ENCODE assay signal across 16 cellular contexts in the genomic region with DNA sequence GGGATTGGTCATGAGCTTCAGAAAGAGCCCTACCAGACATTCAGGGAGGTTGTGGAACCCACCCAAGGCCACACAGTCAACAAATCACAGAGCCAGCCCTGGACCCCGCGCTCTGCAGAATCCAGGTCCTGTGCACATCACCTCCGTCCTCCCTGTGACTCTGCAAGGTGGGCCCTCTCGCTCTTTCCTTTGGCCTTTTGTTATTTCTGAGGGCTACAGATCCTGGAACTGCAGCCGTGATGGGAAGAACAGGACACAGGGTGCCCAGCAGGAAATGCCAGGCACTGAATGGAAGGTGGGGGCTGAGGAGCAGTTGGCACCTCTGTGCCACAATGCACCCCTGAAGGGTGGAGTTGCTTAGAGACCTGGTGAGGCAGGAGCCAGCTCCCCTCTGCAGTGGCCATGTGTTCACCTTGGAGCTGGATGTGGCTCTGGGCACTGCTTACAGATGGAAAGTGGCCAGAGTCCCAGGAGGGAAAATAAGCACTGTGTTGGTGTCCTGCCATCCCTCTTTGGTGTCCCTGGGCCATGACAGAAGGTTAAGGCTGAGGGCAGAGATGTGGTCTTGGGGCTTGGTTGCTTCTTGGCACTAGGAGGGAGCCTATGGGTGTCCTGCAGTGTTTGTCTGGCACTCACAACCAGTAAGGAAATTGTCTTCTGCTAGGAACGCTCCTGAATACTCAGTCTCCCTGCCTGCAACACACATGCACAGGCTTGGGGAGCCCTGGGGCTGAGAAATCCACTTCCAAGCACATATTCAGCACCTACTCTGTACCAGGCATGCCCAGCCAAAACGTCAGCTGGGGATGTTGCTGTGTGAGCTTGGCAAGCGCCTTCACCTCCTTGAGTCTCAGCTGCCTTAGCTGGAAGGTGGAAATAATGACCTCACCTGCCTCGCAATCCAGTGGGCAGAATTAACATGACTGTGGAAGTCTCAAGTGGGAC.
DNase-seq lines count a peak whose midpoint lies in the region; ATAC-seq and TF ChIP-seq lines count a peak whose summit lies in the region.
"Had no signal": no experiment of that assay in that cellular context is flagged by ENCODE, and none has a peak within 500 bp of the region (broad histone marks: within the 10 kb centered on the region; RNA-seq: fewer than 3 reads in every experiment).

No MANE protein-coding gene starts in this region.

- H3K4me3 ChIP-seq in left ventricle myocardium inferior (no peak overlapping the region), right lobe of liver (no peak overlapping the region)
- H3K4me3 ChIP-seq: GM23248 had no signal

- ATAC-seq in Right ventricle myocardium superior (ENCODE audit: poor library complexity) = peak; percentile 71
- ATAC-seq in HG03378 (IDR thresholded peaks at IDR 0.05; ENCODE audit: unreplicated experiment) = no peak
- no peak for ATAC-seq in right lobe of liver

- H3K9me3 ChIP-seq in left ventricle myocardium inferior (replicated peaks) (peaks cover 2% of the 10 kb centered on the region), right lobe of liver (no peaks in the 10 kb centered on the region)

- H3K36me3 ChIP-seq in left ventricle myocardium inferior (no peaks in the 10 kb centered on the region), right lobe of liver (no peaks in the 10 kb centered on the region)

- intact Hi-C loops in Right ventricle myocardium superior (cut with DNase I) (no loop called here), left ventricle myocardium inferior (cut with micrococcal nuclease) (no loop called here), right lobe of liver (cut with DNase I) (no loop called here)

- no peak overlapping the region for H3K27ac ChIP-seq in left ventricle myocardium inferior (replicated peaks)
- no peak overlapping the region for H3K27ac ChIP-seq in right lobe of liver
- H3K27ac ChIP-seq: GM23248, HL-60 had no signal

- no peak for TF ChIP-seq POLR2A in right lobe of liver (IDR thresholded peaks at IDR 0.05)

- WGBS in right lobe of liver (ENCODE audit: insufficient coverage, low coverage, low lambda C conversion rate, missing lambda C conversion rate) = 58% methylated on average over 2 of the region's 9 CpGs

- no peak for DNase-seq in Right ventricle myocardium superior
- no peak for DNase-seq in left ventricle myocardium inferior
- DNase-seq in astrocyte of the hippocampus (ENCODE audit: low read depth, low spot score) = peak; percentile 21
- DNase-seq in mesenteric fat pad (ENCODE audit: low spot score) = peak; percentile 59
- DNase-seq in right lobe of liver = no peak
- DNase-seq in KBM-7 = no peak
- DNase-seq in GM13977 (ENCODE audit: low spot score) = no peak
- DNase-seq: activated CD4-positive, alpha-beta T cell treated with anti-CD3 and anti-CD28 coated beads for 1 hour; activated naive CD4-positive, alpha-beta T cell treated with anti-CD3 and anti-CD28 coated beads, Interleukin-2, amount 10 ng/mL, durations not matched to agents 7 days and 5 days; activated T-cell treated with anti-CD3 and anti-CD28 coated beads, Interleukin-2, amount 50 U/mL, for 72 hours; anterior cingulate cortex; NCI-H1694; retina had no signal

- in situ Hi-C loops in KBM-7 (cut with MboI; ENCODE audit: low pct_unique_long_range_greater_than_20kb, low sequenced_read_pairs) = no loop called here
- in situ Hi-C loops in GM13977 (cut with MboI; ENCODE audit: low pct_unique_long_range_greater_than_20kb, low sequenced_read_pairs, unreplicated experiment) = no loop called here

- H3K4me1 ChIP-seq in left ventricle myocardium inferior = peaks cover 15% of the 10 kb centered on the region
- no peaks in the 10 kb centered on the region for H3K4me1 ChIP-seq in right lobe of liver

- TF ChIP-seq CTCF in left ventricle myocardium inferior (IDR thresholded peaks at IDR 0.05; ENCODE audit: borderline replicate concordance) = no peak
- TF ChIP-seq CTCF in right lobe of liver (IDR thresholded peaks at IDR 0.05) = no peak
- TF ChIP-seq CTCF in GM13977 (IDR thresholded peaks at IDR 0.05; ENCODE audit: extremely low read depth, insufficient read depth, missing control alignments) = no peak

- H3K27me3 ChIP-seq in left ventricle myocardium inferior (ENCODE audit: low read depth) (peaks cover 72% of the 10 kb centered on the region), right lobe of liver (no peaks in the 10 kb centered on the region)

Comparison
In these comparisons a context has a peak if more than half of its experiments do, and no peak if none do; other contexts are left out.
1. DNase-seq: peak in astrocyte of the hippocampus (single experiment) and mesenteric fat pad (single experiment); none in Right ventricle myocardium superior (single experiment), left ventricle myocardium inferior (single experiment), right lobe of liver (0 of 3), KBM-7 (single experiment) and GM13977 (single experiment).